In genomic region chr7:26100940-26101339, GRCh38 we compare ENCODE assay signal across 8 cellular contexts. TPM values are rescaled to one million over a fixed set of nuclear protein-coding genes. Genes with fewer than 3 reads are reported as not detected.
DNase-seq lines count a peak whose midpoint lies in the region; ATAC-seq and TF ChIP-seq lines count a peak whose summit lies in the region.

No MANE protein-coding gene starts in this region.

- peaks cover 2% of the 10 kb centered on the region for H3K9me3 Mint-ChIP-seq in activated CD4-positive, alpha-beta T cell treated with anti-CD3 and anti-CD28 coated beads, Interleukin-2, amount 10 ng/mL, durations not matched to agents 7 days and 5 days

- H3K4me3 Mint-ChIP-seq in activated CD4-positive, alpha-beta T cell treated with anti-CD3 and anti-CD28 coated beads, Interleukin-2, amount 10 ng/mL, durations not matched to agents 7 days and 5 days: no peak overlapping the region

- WGBS in stomach, 5 donors: 77 to 89% (median 79%) methylated on average over 11 of the region's 11 CpGs

- TF ChIP-seq POLR2A in Peyer's patch (IDR thresholded peaks at IDR 0.05): no peak
- TF ChIP-seq POLR2A in stomach (IDR thresholded peaks at IDR 0.05): no peak

- H3K36me3 Mint-ChIP-seq in activated CD4-positive, alpha-beta T cell treated with anti-CD3 and anti-CD28 coated beads, Interleukin-2, amount 10 ng/mL, durations not matched to agents 7 days and 5 days (ENCODE audit: low read depth): peaks cover 4% of the 10 kb centered on the region

- DNase-seq in activated CD4-positive, alpha-beta T cell treated with anti-CD3 and anti-CD28 coated beads, Interleukin-2, amount 10 ng/mL, durations not matched to agents 7 days and 5 days: no peak
- no peak for DNase-seq in activated CD4-positive, alpha-beta T cell treated with anti-CD3 and anti-CD28 coated beads, Interleukin-2, amount 50 U/mL, for 48 hours
- DNase-seq in Peyer's patch (peak in 1 of 3 donors; percentile 30), left cardiac atrium (peak; percentile 24), stomach (no peak), NCI-H2029 treated with DMSO at 0.1 percent for 48 hours (lab: John Stamatoyannopoulos, UW) (no peak), occipital lobe (lab: John Stamatoyannopoulos, UW) (no peak), inferior parietal cortex (ENCODE audit: extremely low spot score) (no peak)

- no peaks in the 10 kb centered on the region for H3K27me3 ChIP-seq in Peyer's patch
- no peaks in the 10 kb centered on the region for H3K27me3 ChIP-seq in stomach

- no peaks in the 10 kb centered on the region for H3K9me3 ChIP-seq in Peyer's patch
- H3K9me3 ChIP-seq in stomach: no peaks in the 10 kb centered on the region

- no peak for TF ChIP-seq CTCF in Peyer's patch (IDR thresholded peaks at IDR 0.05)
- TF ChIP-seq CTCF in stomach (IDR thresholded peaks at IDR 0.05): no peak

- H3K27ac Mint-ChIP-seq in activated CD4-positive, alpha-beta T cell treated with anti-CD3 and anti-CD28 coated beads, Interleukin-2, amount 10 ng/mL, durations not matched to agents 7 days and 5 days: peak overlapping the region; percentile 78

- H3K4me1 Mint-ChIP-seq in activated CD4-positive, alpha-beta T cell treated with anti-CD3 and anti-CD28 coated beads, Interleukin-2, amount 10 ng/mL, durations not matched to agents 7 days and 5 days: peaks cover 56% of the 10 kb centered on the region

- H3K4me1 ChIP-seq in Peyer's patch (peaks cover 0 to 7% (median 4%) of the 10 kb centered on the region in 4 donors), stomach (no peaks in the 10 kb centered on the region)

- POLR2A ChIA-PET in activated CD4-positive, alpha-beta T cell treated with anti-CD3 and anti-CD28 coated beads, Interleukin-2, amount 10 ng/mL, durations not matched to agents 7 days and 5 days (lab: Charles Lee): no interaction called here

- TF ChIP-seq EP300 in stomach (IDR thresholded peaks at IDR 0.05): no peak

- H3K36me3 ChIP-seq in Peyer's patch (no peaks in the 10 kb centered on the region), stomach (no peaks in the 10 kb centered on the region)

- H3K4me3 ChIP-seq in Peyer's patch (peak overlapping the region in 2 of 4 donors; percentile 23 to 34), stomach (no peak overlapping the region)

- intact Hi-C loops in left cardiac atrium (cut with DNase I) (no loop called here), stomach (cut with DNase I; ENCODE audit: low total_unique reads) (no loop called here)

- ATAC-seq in left cardiac atrium: peak in 1 of 2 donors; percentile 68

- CTCF ChIA-PET in activated CD4-positive, alpha-beta T cell treated with anti-CD3 and anti-CD28 coated beads, Interleukin-2, amount 10 ng/mL, durations not matched to agents 7 days and 5 days (lab: Charles Lee): interaction anchor here (0.7 kb wide), 1 partner anchor 10 kb away, joined by 3 read pairs; no protein-coding TSS in a partner anchor

- H3K27ac ChIP-seq in Peyer's patch (peak overlapping the region in 3 of 4 donors; percentile 50 to 80 (median 53)), stomach (peak overlapping the region in 4 of 5 donors; percentile 13 to 61 (median 42))

- no peaks in the 10 kb centered on the region for H3K27me3 Mint-ChIP-seq in activated CD4-positive, alpha-beta T cell treated with anti-CD3 and anti-CD28 coated beads, Interleukin-2, amount 10 ng/mL, durations not matched to agents 7 days and 5 days

RNA-seq across cellular contexts. Expression of gene NFE2L3, which starts 51.1 kb away (rescaled TPM):
- total RNA-seq in activated CD4-positive, alpha-beta T cell treated with anti-CD3 and anti-CD28 coated beads, Interleukin-2, amount 10 ng/mL, durations not matched to agents 7 days and 5 days: 10 to 100 TPM; 12.0 to 15.3 TPM
- 10 to 100 TPM in 1 of 4 donors, 1 to 10 TPM in 3; 5.3 to 10.5 (median 6.6) TPM for total RNA-seq in Peyer's patch
- 1 to 10 TPM; 1.3 to 1.7 TPM for total RNA-seq in left cardiac atrium
- 1 to 10 TPM in 4 of 5 donors, not detected in 1; 4.9 to 7.7 (median 5.8) TPM for total RNA-seq in stomach
- polyA plus RNA-seq in stomach: 1 to 10 TPM; 1.4 to 4.4 (median 2.2) TPM
- total RNA-seq in occipital lobe: 19.2 TPM
